Comparison of ENCODE assay signal across 13 cellular contexts in genomic region chr5:103849934-103850333, GRCh38.
DNase-seq lines count a peak whose midpoint lies in the region; ATAC-seq and TF ChIP-seq lines count a peak whose summit lies in the region.
"Had no signal": no experiment of that assay in that cellular context is flagged by ENCODE, and none has a peak within 500 bp of the region (broad histone marks: within the 10 kb centered on the region; RNA-seq: fewer than 3 reads in every experiment).

No MANE protein-coding gene starts in this region.

- peak overlapping the region; percentile 20; the same call in 1 of the 2 replicates for H3K4me2 ChIP-seq in OCI-LY3 (ENCODE audit: low read length)
- H3K4me2 ChIP-seq: GM23338 had no signal

- POLR2A ChIA-PET in MCF 10A (lab: Yijun Ruan, JAX) = no interaction called here

- H3K27ac ChIP-seq in breast epithelium (no peak overlapping the region), OCI-LY3 (ENCODE audit: low read length) (no peak overlapping the region)
- H3K27ac ChIP-seq: 22Rv1, colonic mucosa, parathyroid adenoma had no signal

- no peaks in the 10 kb centered on the region for H3K4me1 Mint-ChIP-seq in MCF 10A (ENCODE audit: insufficient read depth, unreplicated experiment)
- no peaks in the 10 kb centered on the region for H3K4me1 Mint-ChIP-seq in stimulated activated memory B cell treated with anti-CD40 and anti-IgM and Interleukin-4, amounts not matched to agents 10 μg/mL and 1 μg/mL and 100 μg/mL, for 72 hours
- H3K4me1 Mint-ChIP-seq: T-cell had no signal

- H3K4me1 ChIP-seq in breast epithelium = no peaks in the 10 kb centered on the region
- peaks cover 8% of the 10 kb centered on the region for H3K4me1 ChIP-seq in OCI-LY3 (ENCODE audit: low read length)
- H3K4me1 ChIP-seq: colonic mucosa, parathyroid adenoma had no signal

- H3K4me3 ChIP-seq in breast epithelium = no peak overlapping the region
- H3K4me3 ChIP-seq in OCI-LY3 (ENCODE audit: low read length) = no peak overlapping the region
- H3K4me3 ChIP-seq: colonic mucosa, GM23338 had no signal

- H3K9me3 Mint-ChIP-seq in MCF 10A (ENCODE audit: unreplicated experiment) = no peaks in the 10 kb centered on the region
- H3K9me3 Mint-ChIP-seq in stimulated activated memory B cell treated with anti-CD40 and anti-IgM and Interleukin-4, amounts not matched to agents 10 μg/mL and 1 μg/mL and 100 μg/mL, for 72 hours = no peaks in the 10 kb centered on the region
- H3K9me3 Mint-ChIP-seq: GM23338 had no signal

- DNase-seq in MCF 10A (ENCODE audit: unreplicated experiment) (peak; percentile 45), breast epithelium (ENCODE audit: low spot score in 2 of 2) (no peak), fibroblast of gingiva (ENCODE audit: low read depth) (peak; percentile 26), NCI-H146 treated with DMSO at 0.1 percent for 48 hours (lab: John Stamatoyannopoulos, UW; ENCODE audit: unreplicated experiment) (no peak)
- DNase-seq: colonic mucosa, T-cell had no signal

- intact Hi-C loops in MCF 10A (cut with micrococcal nuclease) = no loop called here
- intact Hi-C loops in breast epithelium (cut with DNase I; ENCODE audit: low total_unique reads) = no loop called here

- no peaks in the 10 kb centered on the region for H4K20me1 ChIP-seq in OCI-LY3 (ENCODE audit: insufficient read depth, low read length)

- no peak overlapping the region for H2AFZ ChIP-seq in OCI-LY3 (ENCODE audit: low read depth, low read length)
- H2AFZ ChIP-seq: GM23338, parathyroid adenoma had no signal

- no peaks in the 10 kb centered on the region for H3K36me3 ChIP-seq in breast epithelium
- no peaks in the 10 kb centered on the region for H3K36me3 ChIP-seq in OCI-LY3 (replicated peaks; ENCODE audit: low read depth, low read length)
- H3K36me3 ChIP-seq: colonic mucosa had no signal

- H3K27me3 Mint-ChIP-seq in MCF 10A (ENCODE audit: insufficient read depth, unreplicated experiment) = no peaks in the 10 kb centered on the region
- no peaks in the 10 kb centered on the region for H3K27me3 Mint-ChIP-seq in stimulated activated memory B cell treated with anti-CD40 and anti-IgM and Interleukin-4, amounts not matched to agents 10 μg/mL and 1 μg/mL and 100 μg/mL, for 72 hours
- H3K27me3 Mint-ChIP-seq: T-cell had no signal

- no peaks in the 10 kb centered on the region for H3K36me3 Mint-ChIP-seq in MCF 10A (ENCODE audit: insufficient read depth, unreplicated experiment)
- no peaks in the 10 kb centered on the region for H3K36me3 Mint-ChIP-seq in stimulated activated memory B cell treated with anti-CD40 and anti-IgM and Interleukin-4, amounts not matched to agents 10 μg/mL and 1 μg/mL and 100 μg/mL, for 72 hours
- H3K36me3 Mint-ChIP-seq: T-cell had no signal

- no TSS peak for BruUV-seq in MCF 10A (replicated peaks; lab: Mats Ljungman, UMichigan)

- H3K79me2 ChIP-seq in OCI-LY3 (ENCODE audit: low read length) = no peaks in the 10 kb centered on the region
- H3K79me2 ChIP-seq: parathyroid adenoma had no signal

- no peak for TF ChIP-seq POLR2A in breast epithelium (IDR thresholded peaks at IDR 0.05)

- no peak overlapping the region for H3K27ac Mint-ChIP-seq in MCF 10A (ENCODE audit: low read depth, unreplicated experiment)
- H3K27ac Mint-ChIP-seq in stimulated activated memory B cell treated with anti-CD40 and anti-IgM and Interleukin-4, amounts not matched to agents 10 μg/mL and 1 μg/mL and 100 μg/mL, for 72 hours = no peak overlapping the region
- H3K27ac Mint-ChIP-seq: GM23338, T-cell had no signal

- H3K4me3 Mint-ChIP-seq in MCF 10A (ENCODE audit: unreplicated experiment) = no peak overlapping the region
- H3K4me3 Mint-ChIP-seq in stimulated activated memory B cell treated with anti-CD40 and anti-IgM and Interleukin-4, amounts not matched to agents 10 μg/mL and 1 μg/mL and 100 μg/mL, for 72 hours = no peak overlapping the region
- H3K4me3 Mint-ChIP-seq: GM23338, T-cell had no signal

- TF ChIP-seq CTCF in MCF 10A (IDR thresholded peaks at IDR 0.05; ENCODE audit: unreplicated experiment) = no peak
- no peak for TF ChIP-seq CTCF in breast epithelium (IDR thresholded peaks at IDR 0.05)
- no peak for TF ChIP-seq CTCF in OCI-LY3 (IDR thresholded peaks at IDR 0.05; ENCODE audit: low read depth, low read length)

- CTCF ChIA-PET in MCF 10A (lab: Yijun Ruan, JAX) = no interaction called here

- no peaks in the 10 kb centered on the region for H3K9me3 ChIP-seq in breast epithelium
- H3K9me3 ChIP-seq in OCI-LY3 (ENCODE audit: insufficient read depth, low read length) = no peaks in the 10 kb centered on the region
- H3K9me3 ChIP-seq: colonic mucosa had no signal

- no peaks in the 10 kb centered on the region for H3K27me3 ChIP-seq in breast epithelium
- no peaks in the 10 kb centered on the region for H3K27me3 ChIP-seq in OCI-LY3 (ENCODE audit: low read depth, low read length)
- H3K27me3 ChIP-seq: colonic mucosa had no signal

- no peak overlapping the region for H3K9ac ChIP-seq in OCI-LY3 (ENCODE audit: low read length)
- H3K9ac ChIP-seq: parathyroid adenoma had no signal

- ATAC-seq in esophagus mucosa (no peak), GM19023 (IDR thresholded peaks at IDR 0.05; ENCODE audit: unreplicated experiment) (no peak)
- ATAC-seq in stimulated activated memory B cell treated with anti-CD40 and anti-IgM and Interleukin-4, amounts not matched to agents 10 μg/mL and 1 μg/mL and 100 μg/mL, for 72 hours = no peak
- ATAC-seq: GM23338, T-cell had no signal

Comparison
In these comparisons a context has a peak if more than half of its experiments do, and no peak if none do; other contexts are left out.
1. DNase-seq: peak in MCF 10A (single experiment) and fibroblast of gingiva (single experiment); none in breast epithelium (0 of 2) and NCI-H146 treated with DMSO at 0.1 percent for 48 hours (single experiment).